Comparison of ENCODE assay signal across 1 cellular context in the genomic region with DNA sequence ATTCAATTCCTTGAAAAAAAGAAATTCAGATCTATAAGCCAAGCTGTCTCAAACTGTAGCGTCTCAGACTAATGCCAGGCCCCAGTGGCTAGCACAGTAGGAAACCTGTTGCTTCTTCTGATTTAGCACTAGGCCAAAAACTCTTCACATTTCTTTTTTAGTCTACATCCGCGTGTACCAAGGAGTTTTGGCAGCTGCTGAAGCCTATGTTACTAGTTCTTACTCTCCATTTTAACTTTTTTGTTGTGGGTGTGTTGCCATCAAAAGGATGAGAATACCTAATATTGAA.
TF ChIP-seq lines count a peak whose summit lies in the region.

No MANE protein-coding gene starts in this region.

TF ChIP-seq in HCT116, 20 proteins besides CTCF, POLR2A, EP300 and RAD21 (continued from another document):
- no peak for TF ChIP-seq REST (IDR thresholded peaks at IDR 0.05; ENCODE audit: low read depth)
- no peak for TF ChIP-seq ZBTB33 (IDR thresholded peaks at IDR 0.05; ENCODE audit: extremely low read depth, insufficient replicate concordance, low read length)
- no peak for TF ChIP-seq SRF (IDR thresholded peaks at IDR 0.05; ENCODE audit: low read depth)
- no peak for TF ChIP-seq ZNF274 (IDR thresholded peaks at IDR 0.05; ENCODE audit: low read depth, low read length)
- TF ChIP-seq EZH2phosphoT487 (IDR thresholded peaks at IDR 0.05; ENCODE audit: borderline replicate concordance), result no peak
- no peak for TF ChIP-seq ZFX (IDR thresholded peaks at IDR 0.05)
- TF ChIP-seq EZH2 (IDR thresholded peaks at IDR 0.05), result no peak
